Comparison of ENCODE assay signal across 12 cellular contexts in genomic region chr1:1164701-1165451, GRCh38. TPM values are rescaled to one million over a fixed set of nuclear protein-coding genes. Genes with fewer than 3 reads are reported as not detected.
DNase-seq lines count a peak whose midpoint lies in the region; ATAC-seq, FAIRE-seq and TF ChIP-seq lines count a peak whose summit lies in the region.
"Had no signal": no experiment of that assay in that cellular context is flagged by ENCODE, and none has a peak within 500 bp of the region (broad histone marks: within the 10 kb centered on the region; RNA-seq: fewer than 3 reads in every experiment).

No MANE protein-coding gene starts in this region.

- H3K79me1 ChIP-seq in mesenchymal stem cell (replicated peaks; ENCODE audit: low read length, poor library complexity, severe bottlenecking): peaks cover 12% of the 10 kb centered on the region

- peak overlapping the region; percentile 87 for H2BK5ac ChIP-seq in mesenchymal stem cell (ENCODE audit: low read depth, low read length, poor library complexity, severe bottlenecking)

- no peak overlapping the region for H2BK12ac ChIP-seq in mesenchymal stem cell (ENCODE audit: low read length in 2 of 2)

- no peak overlapping the region for H3K23ac ChIP-seq in mesenchymal stem cell (ENCODE audit: low read length in 2 of 2)

- H3K9ac ChIP-seq in mesenchymal stem cell (ENCODE audit: low read length): no peak overlapping the region

- H3K4me1 ChIP-seq in right cardiac atrium (ENCODE audit: control insufficient read depth, insufficient read depth, low read length) (no peaks in the 10 kb centered on the region), left ventricle myocardium inferior (no peaks in the 10 kb centered on the region), mesenchymal stem cell (ENCODE audit: control insufficient read depth, insufficient read depth, low read depth, low read length) (peaks cover 75% of the 10 kb centered on the region), vagina (peaks cover 14% of the 10 kb centered on the region)

- H3K27me3 ChIP-seq in right cardiac atrium (ENCODE audit: control insufficient read depth, insufficient read depth) (no peaks in the 10 kb centered on the region), left ventricle myocardium inferior (ENCODE audit: low read depth) (peaks cover 99% of the 10 kb centered on the region), bronchial epithelial cell (ENCODE audit: control insufficient read depth, insufficient read depth, low read length) (no peaks in the 10 kb centered on the region), mesenchymal stem cell (ENCODE audit: control insufficient read depth in 1 of 2, insufficient read depth in 1 of 2, low read length in 2 of 2) (peaks cover 0 to 79% of the 10 kb centered on the region in 2 experiments), vagina (no peaks in the 10 kb centered on the region)

- no peak for FAIRE-seq in bronchial epithelial cell (lab: Jason Lieb, UNC)

- peak overlapping the region; percentile 87 for H3K4me2 ChIP-seq in mesenchymal stem cell (ENCODE audit: low read length, poor library complexity, severe bottlenecking)

- TF ChIP-seq POLR2A in vagina (IDR thresholded peaks at IDR 0.05): no peak

- no peak overlapping the region for H3K27ac ChIP-seq in right cardiac atrium (ENCODE audit: low read length)
- no peak overlapping the region for H3K27ac ChIP-seq in left ventricle myocardium inferior (replicated peaks)
- H3K27ac ChIP-seq in mesenchymal stem cell (ENCODE audit: low read length, poor library complexity, severe bottlenecking): peak overlapping the region; percentile 98
- peak overlapping the region; percentile 75 for H3K27ac ChIP-seq in vagina

- H3K4ac ChIP-seq in mesenchymal stem cell (ENCODE audit: low read depth in 1 of 2, low read length in 2 of 2): no peak overlapping the region

- no peaks in the 10 kb centered on the region for H3K36me3 ChIP-seq in left ventricle myocardium inferior
- H3K36me3 ChIP-seq in bronchial epithelial cell (ENCODE audit: control insufficient read depth, insufficient read depth, low read length): peaks cover 9% of the 10 kb centered on the region
- H3K36me3 ChIP-seq in mesenchymal stem cell (ENCODE audit: control insufficient read depth in 1 of 2, insufficient read depth in 2 of 2, low read depth in 1 of 2, low read length in 2 of 2): peaks cover 0 to 45% of the 10 kb centered on the region in 2 experiments
- no peaks in the 10 kb centered on the region for H3K36me3 ChIP-seq in vagina

- TF ChIP-seq CTCF in left ventricle myocardium inferior (IDR thresholded peaks at IDR 0.05; ENCODE audit: borderline replicate concordance) (no peak), bronchial epithelial cell (IDR thresholded peaks at IDR 0.05; ENCODE audit: insufficient read depth, low read length, severe bottlenecking) (no peak), vagina (IDR thresholded peaks at IDR 0.05) (no peak)

- 57% methylated on average over 48 of the region's 48 CpGs for WGBS in right cardiac atrium
- WGBS in mesenchymal stem cell: 51% methylated on average over 48 of the region's 48 CpGs

- H3K14ac ChIP-seq in mesenchymal stem cell (ENCODE audit: low read length in 2 of 2): no peak overlapping the region

- H3K4me3 ChIP-seq in right cardiac atrium (ENCODE audit: low read length) (no peak overlapping the region), left ventricle myocardium inferior (no peak overlapping the region), bronchial epithelial cell (ENCODE audit: low read depth, low read length) (peak overlapping the region; percentile 57), mesenchymal stem cell (ENCODE audit: insufficient read depth in 1 of 2, low read depth in 1 of 2, low read length in 2 of 2) (peak overlapping the region in 1 of 2 experiments; percentile 60), vagina (peak overlapping the region in 1 of 2 donors; percentile 46)

- DNase-seq in right cardiac atrium: peak in 2 of 3 donors; percentile 21 to 52
- no peak for DNase-seq in left ventricle myocardium inferior
- peak; percentile 82 for DNase-seq in bronchial epithelial cell (ENCODE audit: low read depth)
- DNase-seq in mesenchymal stem cell: no peak
- no peak for DNase-seq in vagina (ENCODE audit: extremely low spot score in 2 of 2)
- no peak for DNase-seq in GDM1 (lab: John Stamatoyannopoulos, UW)
- DNase-seq: activated CD4-positive, alpha-beta T cell treated with anti-CD3 and anti-CD28 coated beads, Interleukin-2, amount 50 U/mL, for 1 hour; head of caudate nucleus; KBM-7 had no signal

- H3K9me3 ChIP-seq in right cardiac atrium (ENCODE audit: control insufficient read depth, low read length) (no peaks in the 10 kb centered on the region), left ventricle myocardium inferior (replicated peaks) (no peaks in the 10 kb centered on the region), mesenchymal stem cell (ENCODE audit: control insufficient read depth, low read length) (no peaks in the 10 kb centered on the region), vagina (no peaks in the 10 kb centered on the region)

- H2BK15ac ChIP-seq in mesenchymal stem cell (ENCODE audit: low read depth, poor library complexity, severe bottlenecking): no peak overlapping the region

- no peak overlapping the region for H4K8ac ChIP-seq in mesenchymal stem cell (ENCODE audit: low read length)

- no peak overlapping the region for H2BK120ac ChIP-seq in mesenchymal stem cell (ENCODE audit: low read depth, low read length)

- no peak overlapping the region for H2AFZ ChIP-seq in mesenchymal stem cell (ENCODE audit: low read depth, low read length)

- ATAC-seq in right cardiac atrium (no peak), HG03521 (IDR thresholded peaks at IDR 0.05; ENCODE audit: unreplicated experiment) (no peak), HG03378 (IDR thresholded peaks at IDR 0.05; ENCODE audit: unreplicated experiment) (no peak)

- H2AK5ac ChIP-seq in mesenchymal stem cell (ENCODE audit: low read length, severe bottlenecking): peak overlapping the region; percentile 98

- intact Hi-C loops in right cardiac atrium (cut with DNase I): no loop called here
- intact Hi-C loops in left ventricle myocardium inferior (cut with micrococcal nuclease): no loop called here
- intact Hi-C loops in vagina (cut with DNase I): no loop called here

- no peak overlapping the region for H4K91ac ChIP-seq in mesenchymal stem cell (ENCODE audit: low read length)

- H3K18ac ChIP-seq in mesenchymal stem cell (ENCODE audit: low read depth in 1 of 2, low read length in 2 of 2): no peak overlapping the region

RNA-seq across cellular contexts. Expression of gene TTLL10, which starts 8.8 kb away (rescaled TPM):
- total RNA-seq in right cardiac atrium: not detected
- 0.09 TPM for polyA plus RNA-seq in right cardiac atrium
- total RNA-seq in left ventricle myocardium inferior: not detected
- total RNA-seq in bronchial epithelial cell: not detected in 2 replicates
- not detected for polyA plus RNA-seq in mesenchymal stem cell (2013, experiment 1 of 2)
- polyA plus RNA-seq in mesenchymal stem cell (2013, experiment 2 of 2): not detected
- total RNA-seq in vagina: not detected
- total RNA-seq: myocyte had no signal

RNA-seq across cellular contexts. Expression of gene TNFRSF18, which starts 41.5 kb away (rescaled TPM):
- total RNA-seq in right cardiac atrium (under 1 TPM in 1 of 4 donors, not detected in 3; 0.38 TPM), left ventricle myocardium inferior (not detected), bronchial epithelial cell (1.7 TPM in 1 of 2 replicates, not detected in the other), vagina (4.4 TPM)
- 0.14 TPM for polyA plus RNA-seq in right cardiac atrium
- polyA plus RNA-seq in mesenchymal stem cell (2013, experiment 1 of 2): not detected
- not detected for polyA plus RNA-seq in mesenchymal stem cell (2013, experiment 2 of 2)
- total RNA-seq: myocyte had no signal

RNA-seq across cellular contexts. Expression of gene C1orf159, which starts 49.0 kb away (rescaled TPM):
- 1 to 10 TPM; 4.9 to 5.6 (median 5.4) TPM for total RNA-seq in right cardiac atrium
- polyA plus RNA-seq in right cardiac atrium: 6.8 TPM
- 3.8 TPM for total RNA-seq in left ventricle myocardium inferior
- total RNA-seq in bronchial epithelial cell: 5.9 and 8.2 TPM in 2 replicates
- polyA plus RNA-seq in mesenchymal stem cell (2013, experiment 1 of 2): 7.6 TPM
- polyA plus RNA-seq in mesenchymal stem cell (2013, experiment 2 of 2): 7.7 TPM
- 11.8 TPM for total RNA-seq in vagina

RNA-seq across cellular contexts. Expression of gene TNFRSF4, which starts 49.1 kb away (rescaled TPM):
- total RNA-seq in right cardiac atrium: 1 to 10 TPM; 1.0 to 2.0 (median 1.2) TPM
- polyA plus RNA-seq in right cardiac atrium: 2.3 TPM
- total RNA-seq in left ventricle myocardium inferior: 2.2 TPM
- 0.13 TPM in 1 of 2 replicates, not detected in the other for total RNA-seq in bronchial epithelial cell
- 0.04 TPM for polyA plus RNA-seq in mesenchymal stem cell (2013, experiment 1 of 2)
- polyA plus RNA-seq in mesenchymal stem cell (2013, experiment 2 of 2): 0.05 TPM
- not detected for total RNA-seq in vagina
- total RNA-seq: myocyte had no signal

Comparison
In these comparisons a context has a peak if more than half of its experiments do, and no peak if none do; other contexts are left out.
1. DNase-seq: peak in right cardiac atrium (2 of 3) and bronchial epithelial cell (single experiment); none in left ventricle myocardium inferior (single experiment), mesenchymal stem cell (single experiment), vagina (0 of 2) and GDM1 (single experiment).
2. H3K27ac ChIP-seq: peak in mesenchymal stem cell (single experiment) and vagina (single experiment); none in right cardiac atrium (single experiment) and left ventricle myocardium inferior (single experiment).